In genomic region chr3:88058593-88059379, GRCh38 we compare ENCODE assay signal across 8 cellular contexts. TPM values are rescaled to one million over a fixed set of nuclear protein-coding genes. Genes with fewer than 3 reads are reported as not detected.
A peak's percentile ranks its signal among the peaks of the same experiment; 100 is the strongest.
DNase-seq lines count a peak whose midpoint lies in the region; ATAC-seq and TF ChIP-seq lines count a peak whose summit lies in the region.

A gene with protein sequence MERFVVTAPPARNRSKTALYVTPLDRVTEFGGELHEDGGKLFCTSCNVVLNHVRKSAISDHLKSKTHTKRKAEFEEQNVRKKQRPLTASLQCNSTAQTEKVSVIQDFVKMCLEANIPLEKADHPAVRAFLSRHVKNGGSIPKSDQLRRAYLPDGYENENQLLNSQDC (minus strand): TSS chr3:88059005. CDS start chr3:88055976, 3,029 bp downstream.
Gene ZNF654 (plus strand): TSS chr3:88059255. CDS start chr3:88059320, 65 bp downstream.

- DNase-seq in ELF-1 (ENCODE audit: low read depth, low spot score): peak; percentile 99
- peak; percentile 94 for DNase-seq in H7
- DNase-seq in M059J (ENCODE audit: low read depth): peak; percentile 94
- peak; percentile 96 for DNase-seq in SHP77 (lab: John Stamatoyannopoulos, UW)
- peak; percentile 100 for DNase-seq in activated effector memory CD4-positive, alpha-beta T cell treated with Interleukin-2 at 50 U/mL for 16 hours
- peak; percentile 99 for DNase-seq in fibroblast of pulmonary artery (ENCODE audit: low read depth)
- peak; percentile 99 for DNase-seq in natural killer cell treated with Interleukin-12 subunit alpha and Interleukin-12 subunit beta and Interleukin-15 and Interleukin-18, amount 100 ng/mL, for 72 hours (ENCODE audit: low spot score)
- peak; percentile 98 for DNase-seq in stimulated activated naive CD8-positive, alpha-beta T cell treated with anti-CD3 and anti-CD28 coated beads, Interleukin-15, Interleukin-2, amounts not matched to agents 100 U/mL and 50 U/mL, for 24 hours

- ATAC-seq in natural killer cell treated with Interleukin-12 subunit alpha and Interleukin-12 subunit beta and Interleukin-15 and Interleukin-18, amount 100 ng/mL, for 72 hours: peak; percentile 96 to 97
- ATAC-seq in stimulated activated naive CD8-positive, alpha-beta T cell treated with anti-CD3 and anti-CD28 coated beads, Interleukin-15, Interleukin-2, amounts not matched to agents 100 U/mL and 50 U/mL, for 24 hours: peak; percentile 96

- peaks cover 7% of the 10 kb centered on the region for H3K36me3 ChIP-seq in H7 (replicated peaks; ENCODE audit: control insufficient read depth, insufficient read depth, low read length)

- H3K4me1 Mint-ChIP-seq in natural killer cell treated with Interleukin-12 subunit alpha and Interleukin-12 subunit beta and Interleukin-15 and Interleukin-18, amount 100 ng/mL, for 72 hours (ENCODE audit: low read depth in 2 of 2): peaks cover 41 to 52% of the 10 kb centered on the region in 2 donors

- no peak for TF ChIP-seq CTCF in fibroblast of pulmonary artery (IDR thresholded peaks at IDR 0.05; ENCODE audit: low read length, missing control alignments)

- no peaks in the 10 kb centered on the region for H3K27me3 ChIP-seq in H7 (ENCODE audit: control insufficient read depth, insufficient read depth, low read length)

- H3K4me3 Mint-ChIP-seq in natural killer cell treated with Interleukin-12 subunit alpha and Interleukin-12 subunit beta and Interleukin-15 and Interleukin-18, amount 100 ng/mL, for 72 hours: peak within 1 kb of the TSS; percentile 100

- peak within 1 kb of the TSS; percentile 92 to 93 for H3K27ac Mint-ChIP-seq in natural killer cell treated with Interleukin-12 subunit alpha and Interleukin-12 subunit beta and Interleukin-15 and Interleukin-18, amount 100 ng/mL, for 72 hours

- H3K4me3 ChIP-seq in H7 (ENCODE audit: insufficient read depth, low read depth, low read length) (peak within 1 kb of the TSS; percentile 93), fibroblast of pulmonary artery (replicated peaks; ENCODE audit: low read depth, low read length) (peak within 1 kb of the TSS; percentile 92)

- H3K36me3 Mint-ChIP-seq in natural killer cell treated with Interleukin-12 subunit alpha and Interleukin-12 subunit beta and Interleukin-15 and Interleukin-18, amount 100 ng/mL, for 72 hours: peaks cover 35% of the 10 kb centered on the region

- no peaks in the 10 kb centered on the region for H3K9me3 Mint-ChIP-seq in natural killer cell treated with Interleukin-12 subunit alpha and Interleukin-12 subunit beta and Interleukin-15 and Interleukin-18, amount 100 ng/mL, for 72 hours

- no peaks in the 10 kb centered on the region for H3K27me3 Mint-ChIP-seq in natural killer cell treated with Interleukin-12 subunit alpha and Interleukin-12 subunit beta and Interleukin-15 and Interleukin-18, amount 100 ng/mL, for 72 hours

RNA-seq across cellular contexts. Expression of the first gene that starts in this region (rescaled TPM):
- 41.4 and 50.3 TPM in 2 replicates for total RNA-seq in H7 (2014; rRNA removed; shearing (Covaris generic))
- 22.8 and 36.9 TPM in 2 replicates for total RNA-seq in M059J (2014; rRNA removed; shearing (Covaris generic))
- 10 to 100 TPM; 75.4 to 81.7 TPM for total RNA-seq in natural killer cell treated with Interleukin-12 subunit alpha and Interleukin-12 subunit beta and Interleukin-15 and Interleukin-18, amount 100 ng/mL, for 72 hours

RNA-seq across cellular contexts. Expression of gene ZNF654, which starts in this region (rescaled TPM):
- total RNA-seq in H7 (2014; rRNA removed; shearing (Covaris generic)): 2.1 and 3.5 TPM in 2 replicates
- 6.8 and 7.8 TPM in 2 replicates for total RNA-seq in M059J (2014; rRNA removed; shearing (Covaris generic))
- total RNA-seq in natural killer cell treated with Interleukin-12 subunit alpha and Interleukin-12 subunit beta and Interleukin-15 and Interleukin-18, amount 100 ng/mL, for 72 hours: 10 to 100 TPM; 13.2 to 30.8 TPM

Comparison
In these comparisons a context has a peak if more than half of its experiments do, and no peak if none do; other contexts are left out.
1. Peak in every context shown above with its lines: DNase-seq, ATAC-seq and H3K4me3 ChIP-seq.